Comparison of ENCODE assay signal across 1 cellular context in the genomic region with DNA sequence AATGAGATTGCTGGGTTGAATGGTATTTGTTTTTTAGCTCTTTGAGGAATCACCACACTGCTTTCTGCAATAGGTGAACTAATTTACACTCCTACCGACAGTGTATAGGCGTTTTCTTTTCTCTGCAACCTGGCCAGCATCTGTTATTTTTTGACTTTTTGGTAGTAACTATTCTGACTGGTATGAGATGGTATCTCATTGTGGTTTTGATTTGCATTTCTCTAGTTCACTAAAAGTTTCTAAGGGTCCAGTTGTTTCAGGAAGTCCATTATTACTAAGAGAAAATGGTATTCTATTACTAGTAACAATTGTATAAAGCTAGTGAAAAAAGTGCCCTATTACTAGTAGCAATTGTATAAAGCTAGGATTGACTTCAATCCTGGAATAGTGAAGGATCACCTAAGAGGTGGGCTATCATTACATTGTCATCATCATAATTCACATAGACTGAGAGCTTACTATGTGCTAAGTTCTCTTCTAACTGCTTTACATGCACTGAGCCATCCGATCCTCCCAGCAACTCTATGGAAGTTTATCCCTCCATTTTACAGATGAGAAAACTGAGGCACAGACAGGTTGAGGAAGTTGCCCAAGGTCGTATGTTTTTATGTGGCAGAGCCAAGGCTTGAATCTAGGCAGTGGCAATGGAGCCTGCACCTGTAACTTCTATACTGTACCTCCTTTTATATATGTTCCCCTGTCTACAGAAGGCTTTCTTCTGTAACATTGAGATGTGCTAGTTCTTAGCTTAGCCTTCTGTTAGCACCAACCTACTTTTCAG.
TF ChIP-seq lines count a peak whose summit lies in the region.

No MANE protein-coding gene starts in this region.

TF ChIP-seq in K562, 482 proteins besides CTCF, POLR2A, EP300 and RAD21:
- TF ChIP-seq SIN3A (IDR thresholded peaks at IDR 0.05; ENCODE audit: borderline replicate concordance in 2 of 2, control insufficient read depth in 1 of 2, low read depth in 2 of 2, low read length in 2 of 2) (no peak), CREBBP (IDR thresholded peaks at IDR 0.05; ENCODE audit: low read depth, low read length) (no peak), NFE2 (IDR thresholded peaks at IDR 0.05; ENCODE audit: low read depth) (no peak), TFAM (CRISPR knock-in tag; conservative IDR thresholded peaks at IDR 0.05) (no peak), JUN (IDR thresholded peaks at IDR 0.05; ENCODE audit: borderline replicate concordance, low read depth, low read length) (no peak), JUN (CRISPR knock-in tag; IDR thresholded peaks at IDR 0.05; ENCODE audit: borderline replicate concordance) (no peak), HNRNPL (IDR thresholded peaks at IDR 0.05; ENCODE audit: low read depth, low read length) (no peak), SIX5 (IDR thresholded peaks at IDR 0.05; ENCODE audit: borderline replicate concordance in 1 of 2, insufficient read depth in 1 of 2, low read depth in 1 of 2, low read length in 2 of 2) (no peak), RBM25 (IDR thresholded peaks at IDR 0.05; ENCODE audit: low read depth, low read length, severe bottlenecking) (peak; percentile 68), HDAC2 (IDR thresholded peaks at IDR 0.05) (no peak), ZEB2 (IDR thresholded peaks at IDR 0.05) (no peak), CHD4 (IDR thresholded peaks at IDR 0.05; ENCODE audit: insufficient read depth, insufficient replicate concordance, low read depth, low read length, poor library complexity, severe bottlenecking) (peak; percentile 48), CHCHD3 (CRISPR knock-in tag; IDR thresholded peaks at IDR 0.05) (no peak), PTRF (tag; IDR thresholded peaks at IDR 0.05) (no peak), ZNF347 (CRISPR knock-in tag; IDR thresholded peaks at IDR 0.05; ENCODE audit: low read depth) (no peak), BCOR (IDR thresholded peaks at IDR 0.05) (peak; percentile 59; the same call in 1 of the 2 replicates), ZNF3 (CRISPR knock-in tag; IDR thresholded peaks at IDR 0.05) (no peak), COPS2 (conservative IDR thresholded peaks at IDR 0.05) (no peak), MEIS2 (IDR thresholded peaks at IDR 0.05; ENCODE audit: partially characterized antibody) (no peak), RAD51 (IDR thresholded peaks at IDR 0.05; ENCODE audit: borderline replicate concordance, low read depth) (no peak), ZNF354B (CRISPR knock-in tag; IDR thresholded peaks at IDR 0.05) (no peak)
- TF ChIP-seq, protein P1, sequence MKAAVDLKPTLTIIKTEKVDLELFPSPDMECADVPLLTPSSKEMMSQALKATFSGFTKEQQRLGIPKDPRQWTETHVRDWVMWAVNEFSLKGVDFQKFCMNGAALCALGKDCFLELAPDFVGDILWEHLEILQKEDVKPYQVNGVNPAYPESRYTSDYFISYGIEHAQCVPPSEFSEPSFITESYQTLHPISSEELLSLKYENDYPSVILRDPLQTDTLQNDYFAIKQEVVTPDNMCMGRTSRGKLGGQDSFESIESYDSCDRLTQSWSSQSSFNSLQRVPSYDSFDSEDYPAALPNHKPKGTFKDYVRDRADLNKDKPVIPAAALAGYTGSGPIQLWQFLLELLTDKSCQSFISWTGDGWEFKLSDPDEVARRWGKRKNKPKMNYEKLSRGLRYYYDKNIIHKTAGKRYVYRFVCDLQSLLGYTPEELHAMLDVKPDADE (conservative IDR thresholded peaks at IDR 0.05; ENCODE audit: control insufficient read depth, low read depth, low read length): no peak
- TF ChIP-seq, protein P2, sequence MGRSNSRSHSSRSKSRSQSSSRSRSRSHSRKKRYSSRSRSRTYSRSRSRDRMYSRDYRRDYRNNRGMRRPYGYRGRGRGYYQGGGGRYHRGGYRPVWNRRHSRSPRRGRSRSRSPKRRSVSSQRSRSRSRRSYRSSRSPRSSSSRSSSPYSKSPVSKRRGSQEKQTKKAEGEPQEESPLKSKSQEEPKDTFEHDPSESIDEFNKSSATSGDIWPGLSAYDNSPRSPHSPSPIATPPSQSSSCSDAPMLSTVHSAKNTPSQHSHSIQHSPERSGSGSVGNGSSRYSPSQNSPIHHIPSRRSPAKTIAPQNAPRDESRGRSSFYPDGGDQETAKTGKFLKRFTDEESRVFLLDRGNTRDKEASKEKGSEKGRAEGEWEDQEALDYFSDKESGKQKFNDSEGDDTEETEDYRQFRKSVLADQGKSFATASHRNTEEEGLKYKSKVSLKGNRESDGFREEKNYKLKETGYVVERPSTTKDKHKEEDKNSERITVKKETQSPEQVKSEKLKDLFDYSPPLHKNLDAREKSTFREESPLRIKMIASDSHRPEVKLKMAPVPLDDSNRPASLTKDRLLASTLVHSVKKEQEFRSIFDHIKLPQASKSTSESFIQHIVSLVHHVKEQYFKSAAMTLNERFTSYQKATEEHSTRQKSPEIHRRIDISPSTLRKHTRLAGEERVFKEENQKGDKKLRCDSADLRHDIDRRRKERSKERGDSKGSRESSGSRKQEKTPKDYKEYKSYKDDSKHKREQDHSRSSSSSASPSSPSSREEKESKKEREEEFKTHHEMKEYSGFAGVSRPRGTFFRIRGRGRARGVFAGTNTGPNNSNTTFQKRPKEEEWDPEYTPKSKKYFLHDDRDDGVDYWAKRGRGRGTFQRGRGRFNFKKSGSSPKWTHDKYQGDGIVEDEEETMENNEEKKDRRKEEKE (IDR thresholded peaks at IDR 0.05; ENCODE audit: borderline replicate concordance in 1 of 2, control insufficient read depth in 1 of 2, low read depth in 2 of 2, low read length in 1 of 2): no peak
- TF ChIP-seq, protein P3, sequence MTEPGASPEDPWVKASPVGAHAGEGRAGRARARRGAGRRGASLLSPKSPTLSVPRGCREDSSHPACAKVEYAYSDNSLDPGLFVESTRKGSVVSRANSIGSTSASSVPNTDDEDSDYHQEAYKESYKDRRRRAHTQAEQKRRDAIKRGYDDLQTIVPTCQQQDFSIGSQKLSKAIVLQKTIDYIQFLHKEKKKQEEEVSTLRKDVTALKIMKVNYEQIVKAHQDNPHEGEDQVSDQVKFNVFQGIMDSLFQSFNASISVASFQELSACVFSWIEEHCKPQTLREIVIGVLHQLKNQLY (CRISPR knock-in tag; conservative IDR thresholded peaks at IDR 0.05): no peak
- TF ChIP-seq, protein P4, sequence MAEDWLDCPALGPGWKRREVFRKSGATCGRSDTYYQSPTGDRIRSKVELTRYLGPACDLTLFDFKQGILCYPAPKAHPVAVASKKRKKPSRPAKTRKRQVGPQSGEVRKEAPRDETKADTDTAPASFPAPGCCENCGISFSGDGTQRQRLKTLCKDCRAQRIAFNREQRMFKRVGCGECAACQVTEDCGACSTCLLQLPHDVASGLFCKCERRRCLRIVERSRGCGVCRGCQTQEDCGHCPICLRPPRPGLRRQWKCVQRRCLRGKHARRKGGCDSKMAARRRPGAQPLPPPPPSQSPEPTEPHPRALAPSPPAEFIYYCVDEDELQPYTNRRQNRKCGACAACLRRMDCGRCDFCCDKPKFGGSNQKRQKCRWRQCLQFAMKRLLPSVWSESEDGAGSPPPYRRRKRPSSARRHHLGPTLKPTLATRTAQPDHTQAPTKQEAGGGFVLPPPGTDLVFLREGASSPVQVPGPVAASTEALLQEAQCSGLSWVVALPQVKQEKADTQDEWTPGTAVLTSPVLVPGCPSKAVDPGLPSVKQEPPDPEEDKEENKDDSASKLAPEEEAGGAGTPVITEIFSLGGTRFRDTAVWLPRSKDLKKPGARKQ (CRISPR knock-in tag; IDR thresholded peaks at IDR 0.05): no peak
- TF ChIP-seq, protein P5, sequence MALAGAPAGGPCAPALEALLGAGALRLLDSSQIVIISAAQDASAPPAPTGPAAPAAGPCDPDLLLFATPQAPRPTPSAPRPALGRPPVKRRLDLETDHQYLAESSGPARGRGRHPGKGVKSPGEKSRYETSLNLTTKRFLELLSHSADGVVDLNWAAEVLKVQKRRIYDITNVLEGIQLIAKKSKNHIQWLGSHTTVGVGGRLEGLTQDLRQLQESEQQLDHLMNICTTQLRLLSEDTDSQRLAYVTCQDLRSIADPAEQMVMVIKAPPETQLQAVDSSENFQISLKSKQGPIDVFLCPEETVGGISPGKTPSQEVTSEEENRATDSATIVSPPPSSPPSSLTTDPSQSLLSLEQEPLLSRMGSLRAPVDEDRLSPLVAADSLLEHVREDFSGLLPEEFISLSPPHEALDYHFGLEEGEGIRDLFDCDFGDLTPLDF (CRISPR knock-in tag; IDR thresholded peaks at IDR 0.05): no peak
- TF ChIP-seq, protein P6, sequence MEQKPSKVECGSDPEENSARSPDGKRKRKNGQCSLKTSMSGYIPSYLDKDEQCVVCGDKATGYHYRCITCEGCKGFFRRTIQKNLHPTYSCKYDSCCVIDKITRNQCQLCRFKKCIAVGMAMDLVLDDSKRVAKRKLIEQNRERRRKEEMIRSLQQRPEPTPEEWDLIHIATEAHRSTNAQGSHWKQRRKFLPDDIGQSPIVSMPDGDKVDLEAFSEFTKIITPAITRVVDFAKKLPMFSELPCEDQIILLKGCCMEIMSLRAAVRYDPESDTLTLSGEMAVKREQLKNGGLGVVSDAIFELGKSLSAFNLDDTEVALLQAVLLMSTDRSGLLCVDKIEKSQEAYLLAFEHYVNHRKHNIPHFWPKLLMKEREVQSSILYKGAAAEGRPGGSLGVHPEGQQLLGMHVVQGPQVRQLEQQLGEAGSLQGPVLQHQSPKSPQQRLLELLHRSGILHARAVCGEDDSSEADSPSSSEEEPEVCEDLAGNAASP (IDR thresholded peaks at IDR 0.05): no peak
